1 cellular context compared by ENCODE assay signal in genomic region chr9:4832786-4833579, GRCh38.
TF ChIP-seq lines count a peak whose summit lies in the region.

No MANE protein-coding gene starts in this region.

TF ChIP-seq in HepG2, 621 proteins besides CTCF, POLR2A, EP300 and RAD21 (continued from another document and continues in another):
- peak; percentile 91 for TF ChIP-seq ARID5B (CRISPR knock-in tag; IDR thresholded peaks at IDR 0.05)
- TF ChIP-seq ZNF326 (CRISPR knock-in tag; IDR thresholded peaks at IDR 0.05; ENCODE audit: borderline replicate concordance) = no peak
- TF ChIP-seq ZSCAN9 (CRISPR knock-in tag; IDR thresholded peaks at IDR 0.05; ENCODE audit: borderline replicate concordance) = 0 out of 2 replicates have a peak, but pooled peaks have one; percentile 13
- TF ChIP-seq ZNF788 (CRISPR knock-in tag; IDR thresholded peaks at IDR 0.05; ENCODE audit: borderline replicate concordance) = no peak
- TF ChIP-seq ZNF207 (IDR thresholded peaks at IDR 0.05; ENCODE audit: borderline replicate concordance) = no peak
- TF ChIP-seq, protein P1, sequence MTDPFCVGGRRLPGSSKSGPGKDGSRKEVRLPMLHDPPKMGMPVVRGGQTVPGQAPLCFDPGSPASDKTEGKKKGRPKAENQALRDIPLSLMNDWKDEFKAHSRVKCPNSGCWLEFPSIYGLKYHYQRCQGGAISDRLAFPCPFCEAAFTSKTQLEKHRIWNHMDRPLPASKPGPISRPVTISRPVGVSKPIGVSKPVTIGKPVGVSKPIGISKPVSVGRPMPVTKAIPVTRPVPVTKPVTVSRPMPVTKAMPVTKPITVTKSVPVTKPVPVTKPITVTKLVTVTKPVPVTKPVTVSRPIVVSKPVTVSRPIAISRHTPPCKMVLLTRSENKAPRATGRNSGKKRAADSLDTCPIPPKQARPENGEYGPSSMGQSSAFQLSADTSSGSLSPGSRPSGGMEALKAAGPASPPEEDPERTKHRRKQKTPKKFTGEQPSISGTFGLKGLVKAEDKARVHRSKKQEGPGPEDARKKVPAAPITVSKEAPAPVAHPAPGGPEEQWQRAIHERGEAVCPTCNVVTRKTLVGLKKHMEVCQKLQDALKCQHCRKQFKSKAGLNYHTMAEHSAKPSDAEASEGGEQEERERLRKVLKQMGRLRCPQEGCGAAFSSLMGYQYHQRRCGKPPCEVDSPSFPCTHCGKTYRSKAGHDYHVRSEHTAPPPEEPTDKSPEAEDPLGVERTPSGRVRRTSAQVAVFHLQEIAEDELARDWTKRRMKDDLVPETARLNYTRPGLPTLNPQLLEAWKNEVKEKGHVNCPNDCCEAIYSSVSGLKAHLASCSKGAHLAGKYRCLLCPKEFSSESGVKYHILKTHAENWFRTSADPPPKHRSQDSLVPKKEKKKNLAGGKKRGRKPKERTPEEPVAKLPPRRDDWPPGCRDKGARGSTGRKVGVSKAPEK (CRISPR knock-in tag; IDR thresholded peaks at IDR 0.05; ENCODE audit: borderline replicate concordance) = no peak
- no peak for TF ChIP-seq ZBTB44 (CRISPR knock-in tag; IDR thresholded peaks at IDR 0.05)
- TF ChIP-seq SAP130 (CRISPR knock-in tag; IDR thresholded peaks at IDR 0.05; ENCODE audit: low read depth) = peak; percentile 84
- no peak for TF ChIP-seq REL (CRISPR knock-in tag; conservative IDR thresholded peaks at IDR 0.05)
- peak in 1 of 2 experiments; percentile 24; a peak in 1 of 4 replicates for TF ChIP-seq NR2F1 (CRISPR knock-in tag; IDR thresholded peaks at IDR 0.05)
- TF ChIP-seq ZNF556 (CRISPR knock-in tag; IDR thresholded peaks at IDR 0.05; ENCODE audit: borderline replicate concordance) = no peak
- peak; percentile 25; the same call in 1 of the 2 replicates for TF ChIP-seq SP5 (CRISPR knock-in tag; IDR thresholded peaks at IDR 0.05; ENCODE audit: borderline replicate concordance, low read depth)
- TF ChIP-seq ELF1 (CRISPR knock-in tag; IDR thresholded peaks at IDR 0.05) = no peak
- TF ChIP-seq HDAC2 (CRISPR knock-in tag; IDR thresholded peaks at IDR 0.05) = peak; percentile 46
- no peak for TF ChIP-seq ZNF20 (CRISPR knock-in tag; IDR thresholded peaks at IDR 0.05)
- TF ChIP-seq, protein P2, sequence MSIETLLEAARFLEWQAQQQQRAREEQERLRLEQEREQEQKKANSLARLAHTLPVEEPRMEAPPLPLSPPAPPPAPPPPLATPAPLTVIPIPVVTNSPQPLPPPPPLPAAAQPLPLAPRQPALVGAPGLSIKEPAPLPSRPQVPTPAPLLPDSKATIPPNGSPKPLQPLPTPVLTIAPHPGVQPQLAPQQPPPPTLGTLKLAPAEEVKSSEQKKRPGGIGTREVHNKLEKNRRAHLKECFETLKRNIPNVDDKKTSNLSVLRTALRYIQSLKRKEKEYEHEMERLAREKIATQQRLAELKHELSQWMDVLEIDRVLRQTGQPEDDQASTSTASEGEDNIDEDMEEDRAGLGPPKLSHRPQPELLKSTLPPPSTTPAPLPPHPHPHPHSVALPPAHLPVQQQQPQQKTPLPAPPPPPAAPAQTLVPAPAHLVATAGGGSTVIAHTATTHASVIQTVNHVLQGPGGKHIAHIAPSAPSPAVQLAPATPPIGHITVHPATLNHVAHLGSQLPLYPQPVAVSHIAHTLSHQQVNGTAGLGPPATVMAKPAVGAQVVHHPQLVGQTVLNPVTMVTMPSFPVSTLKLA (IDR thresholded peaks at IDR 0.05) = no peak
- TF ChIP-seq ZBTB21 (CRISPR knock-in tag; IDR thresholded peaks at IDR 0.05) = peak; percentile 67; the same call in 1 of the 2 replicates
- no peak for TF ChIP-seq DDIT3 (CRISPR knock-in tag; IDR thresholded peaks at IDR 0.05)
- TF ChIP-seq IKZF5 (CRISPR knock-in tag; IDR thresholded peaks at IDR 0.05) = peak; percentile 18; the same call in 1 of the 2 replicates
- TF ChIP-seq TBL1XR1 (IDR thresholded peaks at IDR 0.05; ENCODE audit: borderline replicate concordance, low read length, partially characterized antibody) = peak; percentile 13
- TF ChIP-seq, protein P3, sequence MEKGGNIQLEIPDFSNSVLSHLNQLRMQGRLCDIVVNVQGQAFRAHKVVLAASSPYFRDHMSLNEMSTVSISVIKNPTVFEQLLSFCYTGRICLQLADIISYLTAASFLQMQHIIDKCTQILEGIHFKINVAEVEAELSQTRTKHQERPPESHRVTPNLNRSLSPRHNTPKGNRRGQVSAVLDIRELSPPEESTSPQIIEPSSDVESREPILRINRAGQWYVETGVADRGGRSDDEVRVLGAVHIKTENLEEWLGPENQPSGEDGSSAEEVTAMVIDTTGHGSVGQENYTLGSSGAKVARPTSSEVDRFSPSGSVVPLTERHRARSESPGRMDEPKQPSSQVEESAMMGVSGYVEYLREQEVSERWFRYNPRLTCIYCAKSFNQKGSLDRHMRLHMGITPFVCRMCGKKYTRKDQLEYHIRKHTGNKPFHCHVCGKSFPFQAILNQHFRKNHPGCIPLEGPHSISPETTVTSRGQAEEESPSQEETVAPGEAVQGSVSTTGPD (CRISPR knock-in tag; IDR thresholded peaks at IDR 0.05) = no peak
- TF ChIP-seq JUNB (CRISPR knock-in tag; IDR thresholded peaks at IDR 0.05; ENCODE audit: borderline replicate concordance) = peak; percentile 74; the same call in 1 of the 2 replicates
- TF ChIP-seq HNRNPK (IDR thresholded peaks at IDR 0.05; ENCODE audit: low read depth, low read length, poor library complexity, severe bottlenecking) = no peak
- TF ChIP-seq ZBTB26 (CRISPR knock-in tag; IDR thresholded peaks at IDR 0.05; ENCODE audit: borderline replicate concordance) = no peak
- peak; percentile 32; the same call in 1 of the 2 replicates for TF ChIP-seq ARNTL (CRISPR knock-in tag; IDR thresholded peaks at IDR 0.05)
- no peak for TF ChIP-seq HHEX (CRISPR knock-in tag; IDR thresholded peaks at IDR 0.05)
- TF ChIP-seq HNF1B (CRISPR knock-in tag; IDR thresholded peaks at IDR 0.05) = 0 out of 2 replicates have a peak, but pooled peaks have one; percentile 37
- TF ChIP-seq ERF (CRISPR knock-in tag; IDR thresholded peaks at IDR 0.05) = 0 out of 2 replicates have a peak, but pooled peaks have one; percentile 23
- no peak for TF ChIP-seq ZNF468 (CRISPR knock-in tag; IDR thresholded peaks at IDR 0.05)
- TF ChIP-seq, protein P4, sequence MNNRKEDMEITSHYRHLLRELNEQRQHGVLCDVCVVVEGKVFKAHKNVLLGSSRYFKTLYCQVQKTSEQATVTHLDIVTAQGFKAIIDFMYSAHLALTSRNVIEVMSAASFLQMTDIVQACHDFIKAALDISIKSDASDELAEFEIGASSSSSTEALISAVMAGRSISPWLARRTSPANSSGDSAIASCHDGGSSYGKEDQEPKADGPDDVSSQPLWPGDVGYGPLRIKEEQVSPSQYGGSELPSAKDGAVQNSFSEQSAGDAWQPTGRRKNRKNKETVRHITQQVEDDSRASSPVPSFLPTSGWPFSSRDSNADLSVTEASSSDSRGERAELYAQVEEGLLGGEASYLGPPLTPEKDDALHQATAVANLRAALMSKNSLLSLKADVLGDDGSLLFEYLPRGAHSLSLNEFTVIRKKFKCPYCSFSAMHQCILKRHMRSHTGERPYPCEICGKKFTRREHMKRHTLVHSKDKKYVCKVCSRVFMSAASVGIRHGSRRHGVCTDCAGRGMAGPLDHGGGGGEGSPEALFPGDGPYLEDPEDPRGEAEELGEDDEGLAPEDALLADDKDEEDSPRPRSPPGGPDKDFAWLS (CRISPR knock-in tag; IDR thresholded peaks at IDR 0.05; ENCODE audit: borderline replicate concordance) = no peak
- TF ChIP-seq ZNF10 (CRISPR knock-in tag; IDR thresholded peaks at IDR 0.05; ENCODE audit: borderline replicate concordance, low read depth) = no peak
- no peak for TF ChIP-seq ZUFSP (CRISPR knock-in tag; IDR thresholded peaks at IDR 0.05; ENCODE audit: borderline replicate concordance)
- no peak for TF ChIP-seq CSRNP1 (CRISPR knock-in tag; IDR thresholded peaks at IDR 0.05)
- TF ChIP-seq SOX5 (CRISPR knock-in tag; IDR thresholded peaks at IDR 0.05; ENCODE audit: borderline replicate concordance) = peak; percentile 90; the same call in 1 of the 2 replicates
- TF ChIP-seq MAFF (IDR thresholded peaks at IDR 0.05; ENCODE audit: low read depth, low read length) = peak; percentile 10; the same call in 1 of the 2 replicates
